In genomic region chr14:87834594-87834993, GRCh38 we compare ENCODE assay signal across 11 cellular contexts.
"Had no signal": no experiment of that assay in that cellular context is flagged by ENCODE, and none has a peak within 500 bp of the region (broad histone marks: within the 10 kb centered on the region; RNA-seq: fewer than 3 reads in every experiment).

No MANE protein-coding gene starts in this region.

- FAIRE-seq: H1, H54 had no signal

- DNase-seq: GM23248, GOT3, H7, H9, HCEC 1CT, HFFc6 had no signal

- H3K27ac ChIP-seq: GM23248 had no signal

- H2AFZ ChIP-seq: GM23248, GM23338 had no signal

- H3K9ac ChIP-seq: GM23248 had no signal

- H3K4me3 ChIP-seq: GM23248, GM23338, HAP-1 had no signal

- H3K4me1 ChIP-seq: HAP-1 had no signal

- H3K9me3 ChIP-seq: HAP-1 had no signal

- H3K36me3 ChIP-seq: HAP-1 had no signal

- ATAC-seq: GM23338, HCT116 had no signal

- H3K4me2 ChIP-seq: GM23338 had no signal
